ENCODE assay signal across 18 cellular contexts in the genomic region with DNA sequence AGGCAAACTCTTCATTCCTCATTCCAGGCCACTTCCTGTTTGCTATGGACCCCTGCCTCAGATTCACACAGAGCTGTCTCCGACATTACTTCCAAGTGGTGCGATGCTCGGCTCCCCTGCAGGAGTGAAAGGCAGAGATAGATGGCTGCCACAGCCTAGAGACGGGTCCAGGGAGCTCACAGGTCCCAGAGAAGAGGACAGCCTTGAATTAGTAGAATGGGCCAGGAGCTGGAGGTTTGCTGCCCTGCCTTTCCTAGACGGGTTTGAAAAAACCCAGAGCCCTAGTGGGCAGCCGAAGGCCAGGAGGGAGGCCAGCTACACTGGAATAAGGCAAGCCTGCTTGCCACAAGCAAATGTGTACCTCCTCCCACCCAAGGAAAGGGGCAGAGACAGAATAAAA. TPM values are rescaled to one million over a fixed set of nuclear protein-coding genes. Genes with fewer than 3 reads are reported as not detected.
A peak's percentile ranks its signal among the peaks of the same experiment; 100 is the strongest.
DNase-seq lines count a peak whose midpoint lies in the region; ATAC-seq and TF ChIP-seq lines count a peak whose summit lies in the region.
"Had no signal": no experiment of that assay in that cellular context is flagged by ENCODE, and none has a peak within 500 bp of the region (broad histone marks: within the 10 kb centered on the region; RNA-seq: fewer than 3 reads in every experiment).

No MANE protein-coding gene starts in this region.

- no peak overlapping the region for H3K9ac ChIP-seq in H9 (ENCODE audit: extremely low read depth, insufficient read length, low read length)

- H3K27ac ChIP-seq in H9 (ENCODE audit: insufficient read length, low read depth, low read length) = no peak overlapping the region
- H3K27ac ChIP-seq in osteoblast (ENCODE audit: low read depth, low read length) = no peak overlapping the region
- H3K27ac ChIP-seq: Peyer's patch had no signal

- peak overlapping the region; percentile 32 for H3K4me3 Mint-ChIP-seq in T-helper 2 cell treated with Interferon-gamma antibody and Interleukin-4, amounts not matched to agents 5 μg/mL and 100 μg/mL, for 36 hours
- H3K4me3 Mint-ChIP-seq in H9 = peak overlapping the region; percentile 38 to 80; a peak in 4 of 5 replicates
- H3K4me3 Mint-ChIP-seq in glutamatergic neuron (ENCODE audit: unreplicated experiment) = peak overlapping the region; percentile 80
- H3K4me3 Mint-ChIP-seq: CD4-positive, alpha-beta T cell had no signal

- H3K79me1 ChIP-seq in H9 (ENCODE audit: insufficient read depth, low read depth, low read length, poor library complexity, severe bottlenecking) = no peaks in the 10 kb centered on the region

- H2BK5ac ChIP-seq in H9 (ENCODE audit: insufficient read length, low read length) = no peak overlapping the region

- no peak overlapping the region for H3K27ac Mint-ChIP-seq in T-helper 2 cell treated with Interferon-gamma antibody and Interleukin-4, amounts not matched to agents 5 μg/mL and 100 μg/mL, for 36 hours
- H3K27ac Mint-ChIP-seq in H9 = no peak overlapping the region
- no peak overlapping the region for H3K27ac Mint-ChIP-seq in glutamatergic neuron (ENCODE audit: unreplicated experiment)
- H3K27ac Mint-ChIP-seq: B cell; CD4-positive, alpha-beta T cell had no signal

- no peak for TF ChIP-seq CTCF in H9 (conservative IDR thresholded peaks at IDR 0.05)
- no peak for TF ChIP-seq CTCF in glutamatergic neuron (IDR thresholded peaks at IDR 0.05; ENCODE audit: partially characterized antibody, unreplicated experiment)
- no peak for TF ChIP-seq CTCF in osteoblast (IDR thresholded peaks at IDR 0.05; ENCODE audit: extremely low read depth, low read depth, low read length)

- H3K4me1 Mint-ChIP-seq in T-helper 2 cell treated with Interferon-gamma antibody and Interleukin-4, amounts not matched to agents 5 μg/mL and 100 μg/mL, for 36 hours (ENCODE audit: low read depth) = peaks cover 1% of the 10 kb centered on the region
- peaks cover 4 to 9% of the 10 kb centered on the region in 2 experiments; a peak in 2 of 4 replicates for H3K4me1 Mint-ChIP-seq in H9
- peaks cover 3% of the 10 kb centered on the region for H3K4me1 Mint-ChIP-seq in glutamatergic neuron (ENCODE audit: low read depth, unreplicated experiment)

- H3K18ac ChIP-seq in H9 (ENCODE audit: insufficient read length, low read depth, low read length) = no peak overlapping the region

- H3K9me3 Mint-ChIP-seq in T-helper 2 cell treated with Interferon-gamma antibody and Interleukin-4, amounts not matched to agents 5 μg/mL and 100 μg/mL, for 36 hours = no peaks in the 10 kb centered on the region
- H3K9me3 Mint-ChIP-seq in H9 (peaks cover 0 to 2% of the 10 kb centered on the region in 2 experiments; a peak in 1 of 5 replicates), glutamatergic neuron (ENCODE audit: unreplicated experiment) (no peaks in the 10 kb centered on the region)
- H3K9me3 Mint-ChIP-seq: CD4-positive, alpha-beta T cell had no signal

- H2BK120ac ChIP-seq in H9 (ENCODE audit: low read depth, low read length, poor library complexity, severe bottlenecking) = no peak overlapping the region

- no peak overlapping the region for H4K91ac ChIP-seq in H9 (ENCODE audit: insufficient read length, low read depth, low read length)

- H3K4me1 ChIP-seq in H9 (ENCODE audit: insufficient read depth, low read length) = no peaks in the 10 kb centered on the region
- H3K4me1 ChIP-seq in osteoblast (ENCODE audit: insufficient read depth, low read length) = no peaks in the 10 kb centered on the region

- no peak overlapping the region for H2BK15ac ChIP-seq in H9 (ENCODE audit: low read depth, low read length)

- H3K4me2 ChIP-seq in H9 (ENCODE audit: insufficient read depth, insufficient read length, low read length) = no peak overlapping the region
- no peak overlapping the region for H3K4me2 ChIP-seq in osteoblast (ENCODE audit: insufficient read depth, low read length)

- peaks cover 67% of the 10 kb centered on the region for H3K27me3 Mint-ChIP-seq in T-helper 2 cell treated with Interferon-gamma antibody and Interleukin-4, amounts not matched to agents 5 μg/mL and 100 μg/mL, for 36 hours (ENCODE audit: low read depth)
- H3K27me3 Mint-ChIP-seq in H9 (ENCODE audit: low read depth) = peaks cover 89% of the 10 kb centered on the region
- peaks cover 9% of the 10 kb centered on the region for H3K27me3 Mint-ChIP-seq in glutamatergic neuron (ENCODE audit: unreplicated experiment)

- no peak overlapping the region for H3K56ac ChIP-seq in H9 (ENCODE audit: insufficient read length, low read depth, low read length)

- H3K14ac ChIP-seq in H9 (ENCODE audit: insufficient read depth, low read length) = no peak overlapping the region

- no peak overlapping the region for H2BK12ac ChIP-seq in H9 (ENCODE audit: insufficient read length, low read depth, low read length)

- no peaks in the 10 kb centered on the region for H3K36me3 Mint-ChIP-seq in T-helper 2 cell treated with Interferon-gamma antibody and Interleukin-4, amounts not matched to agents 5 μg/mL and 100 μg/mL, for 36 hours (ENCODE audit: low read depth)
- H3K36me3 Mint-ChIP-seq in H9 (ENCODE audit: insufficient read depth in 1 of 3, low read depth in 3 of 3) (peaks cover 0 to 1% (median 0%) of the 10 kb centered on the region in 3 experiments; a peak in 3 of 7 replicates), glutamatergic neuron (ENCODE audit: unreplicated experiment) (no peaks in the 10 kb centered on the region)

- no peak overlapping the region for H2AK5ac ChIP-seq in H9 (ENCODE audit: insufficient read length, low read length)

- no peak overlapping the region for H3K4me3 ChIP-seq in osteoblast (ENCODE audit: insufficient read depth, low read length)
- H3K4me3 ChIP-seq: Peyer's patch had no signal

- no peaks in the 10 kb centered on the region for H3K9me3 ChIP-seq in H9 (ENCODE audit: control insufficient read depth, low read depth, low read length)
- peaks cover 4% of the 10 kb centered on the region for H3K9me3 ChIP-seq in osteoblast (ENCODE audit: low read depth, low read length)
- H3K9me3 ChIP-seq: Peyer's patch had no signal

- no peak overlapping the region for H3K4ac ChIP-seq in H9 (ENCODE audit: low read depth, low read length)

- H2AFZ ChIP-seq in H9 (ENCODE audit: low read length) (no peak overlapping the region), osteoblast (ENCODE audit: low read length) (no peak overlapping the region)

- H3K27me3 ChIP-seq in H9 (ENCODE audit: insufficient read depth, low read length) (peaks cover 9% of the 10 kb centered on the region; the same call in 1 of the 2 replicates), osteoblast (ENCODE audit: insufficient read depth, low read length) (peaks cover 84% of the 10 kb centered on the region)

- no peak for DNase-seq in T-helper 2 cell treated with Interferon-gamma antibody and Interleukin-4, amounts not matched to agents 5 μg/mL and 100 μg/mL, for 36 hours (ENCODE audit: low spot score)
- DNase-seq in T-helper 2 cell = no peak
- no peak for DNase-seq in H9
- no peak for DNase-seq in glutamatergic neuron
- peak; percentile 30 for DNase-seq in osteoblast (ENCODE audit: insufficient read length, low spot score, missing footprints)
- no peak for DNase-seq in pons (ENCODE audit: low spot score)
- DNase-seq: Caco-2; CD4-positive, alpha-beta T cell; NCI-H1092 treated with DMSO at 0.1 percent for 48 hours; NCI-H2029 treated with DMSO at 0.1 percent for 48 hours; NCI-H510A; NCI-H748 treated with DMSO at 0.1 percent for 48 hours; NK-92 treated with Interleukin-12 subunit alpha and Interleukin-12 subunit beta, amount 100 ng/mL, for 24 hours; Peyer's patch had no signal

- no peaks in the 10 kb centered on the region for H3K79me2 ChIP-seq in H9 (ENCODE audit: insufficient read depth, low read length)
- no peaks in the 10 kb centered on the region for H3K79me2 ChIP-seq in osteoblast (ENCODE audit: insufficient read depth, low read length)

- H3T11ph ChIP-seq in H9 (ENCODE audit: low read length) = no peak overlapping the region

- ATAC-seq in HG03469 (IDR thresholded peaks at IDR 0.05; ENCODE audit: unreplicated experiment) = no peak

- H3K23me2 ChIP-seq in H9 (ENCODE audit: insufficient read length, low read depth, low read length, poor library complexity, severe bottlenecking) = peaks cover 11% of the 10 kb centered on the region

- H3K23ac ChIP-seq in H9 (ENCODE audit: insufficient read length, low read depth, low read length) = no peak overlapping the region

- no peaks in the 10 kb centered on the region for H4K20me1 ChIP-seq in H9 (ENCODE audit: control insufficient read depth, insufficient read depth, insufficient read length)
- H4K20me1 ChIP-seq in osteoblast (ENCODE audit: insufficient read depth, low read length) = no peaks in the 10 kb centered on the region

- H4K8ac ChIP-seq in H9 (replicated peaks; ENCODE audit: insufficient read length, low read depth, low read length) = no peak overlapping the region

- no peaks in the 10 kb centered on the region for H3K36me3 ChIP-seq in osteoblast (ENCODE audit: insufficient read depth, low read length)
- H3K36me3 ChIP-seq: Peyer's patch had no signal

- no peak overlapping the region for H2BK20ac ChIP-seq in H9 (ENCODE audit: low read depth, low read length, poor library complexity, severe bottlenecking)

- H4K5ac ChIP-seq in H9 (ENCODE audit: insufficient read length, low read depth, low read length) = no peak overlapping the region

- no CpG with 5 or more reads among the region's 6 CpGs for WGBS in H9 (ENCODE audit: extremely low coverage, insufficient read length, low lambda C conversion rate)

RNA-seq across cellular contexts. Expression of gene ANKRD34B, which starts 1.8 kb away (rescaled TPM):
- total RNA-seq in H9 (2021) (0.70 and 0.72 TPM in 2 replicates), glutamatergic neuron (ENCODE audit: unreplicated experiment) (not detected), osteoblast (not detected in 2 replicates)
- total RNA-seq: A172; B cell; CD4-positive, alpha-beta T cell; H4; Peyer's patch had no signal
